ENCODE assay signal across 18 cellular contexts in genomic region chr1:12783783-12784182, GRCh38. TPM values are rescaled to one million over a fixed set of nuclear protein-coding genes. Genes with fewer than 3 reads are reported as not detected.
DNase-seq lines count a peak whose midpoint lies in the region; ATAC-seq, FAIRE-seq and TF ChIP-seq lines count a peak whose summit lies in the region.
"Not testable (repeated sequence)": the region's sequence is repeated elsewhere in the genome, so short reads cannot be mapped to it uniquely, and the experiment has no call there.
"Had no signal": no experiment of that assay in that cellular context is flagged by ENCODE, and none has a peak within 500 bp of the region (broad histone marks: within the 10 kb centered on the region; RNA-seq: fewer than 3 reads in every experiment).

No MANE protein-coding gene starts in this region.

- not testable (repeated sequence) for FAIRE-seq in A549 (lab: Jason Lieb, UNC); K562 (lab: Jason Lieb, UNC)

- not testable (repeated sequence) for H3K9me3 ChIP-seq in A549; K562 (replicated peaks; ENCODE audit: control insufficient read depth, insufficient read depth, low read depth, low read length)

- TF ChIP-seq POLR2A in A549 (IDR thresholded peaks at IDR 0.05; ENCODE audit: low read length); K562 (conservative IDR thresholded peaks at IDR 0.05): not testable (repeated sequence)

- CTCF ChIA-PET in A549 (lab: Yijun Ruan, JAX); K562 (lab: Yijun Ruan, JAX; ENCODE audit: low intra/inter-chr PET ratio): not testable (repeated sequence)

- H3K79me2 ChIP-seq in K562 (ENCODE audit: control insufficient read depth, insufficient read depth, low read length): not testable (repeated sequence)

- not testable (repeated sequence) for H3K27ac ChIP-seq in A549; K562 (ENCODE audit: extremely low read depth, low read depth, low read length)

- not testable (repeated sequence) for TF ChIP-seq EP300 in A549 (IDR thresholded peaks at IDR 0.05); K562 (IDR thresholded peaks at IDR 0.05; ENCODE audit: low read length)

- H2AFZ ChIP-seq in K562 (ENCODE audit: low read depth, low read length): not testable (repeated sequence)

- H4K20me1 ChIP-seq in K562 (replicated peaks; ENCODE audit: control insufficient read depth, insufficient read depth, low read length): not testable (repeated sequence)

- not testable (repeated sequence) for H3K9ac ChIP-seq in K562 (ENCODE audit: insufficient read depth in 1 of 2, low read depth in 2 of 2, low read length in 2 of 2)

- peak in 1 of 2 experiments; percentile 6 for DNase-seq in A549 (ENCODE audit: low read depth in 1 of 2, low spot score in 1 of 2)
- DNase-seq in ELF-1 (ENCODE audit: low read depth, low spot score): peak; percentile 30
- DNase-seq in HT-29 (ENCODE audit: low spot score): peak; percentile 42
- DNase-seq in MV-4-11 (lab: John Stamatoyannopoulos, UW): peak; percentile 7
- DNase-seq in NCI-H748 (lab: John Stamatoyannopoulos, UW; ENCODE audit: unreplicated experiment): peak; percentile 1
- DNase-seq in SK-MEL-5 (ENCODE audit: low read depth, low spot score): peak; percentile 53
- DNase-seq in K562 (ENCODE audit: extremely low read depth in 1 of 4, low spot score in 3 of 4): peak in 1 of 4 experiments; percentile 52
- not testable (repeated sequence) for DNase-seq in left lobe of liver (ENCODE audit: low spot score)

- H3K4me1 ChIP-seq in A549; K562 (replicated peaks in 1 of 2; ENCODE audit: control insufficient read depth in 2 of 2, insufficient read depth in 2 of 2, low read length in 2 of 2): not testable (repeated sequence)

- POLR2A ChIA-PET in A549 (lab: Yijun Ruan, JAX): not testable (repeated sequence)
- POLR2A ChIA-PET in K562 (lab: Yijun Ruan, JAX): interaction anchor here (0.6 kb wide), 1 partner anchor 121 kb away, joined by 3 read pairs; no protein-coding TSS in a partner anchor

- H3K4me3 ChIP-seq in A549, K562: not testable (repeated sequence)

- not testable (repeated sequence) for H3K27me3 ChIP-seq in K562 (ENCODE audit: control insufficient read depth in 2 of 2, insufficient read depth in 2 of 2, low read length in 2 of 2)

- not testable (repeated sequence) for H3K36me3 ChIP-seq in K562 (ENCODE audit: control insufficient read depth, insufficient read depth, low read length)

- in situ Hi-C loops in SK-MEL-5 (cut with HindIII; ENCODE audit: low pct_unique_long_range_greater_than_20kb, low sequenced_read_pairs); K562 (cut with MboI): not testable (repeated sequence)

- intact Hi-C loops in K562 (cut with micrococcal nuclease): not testable (repeated sequence)

- TF ChIP-seq RAD21 in A549 (conservative IDR thresholded peaks at IDR 0.05 in 1 of 2, IDR thresholded peaks at IDR 0.05 in 1 of 2) (peak; percentile 23 to 51; a peak in 3 of 5 replicates), K562 (CRISPR knock-in tag; conservative IDR thresholded peaks at IDR 0.05 in 1 of 2, IDR thresholded peaks at IDR 0.05 in 1 of 2) (peak; percentile 55 to 84)

- not testable (repeated sequence) for BruUV-seq in K562 (replicated peaks; lab: Mats Ljungman, UMichigan)

- WGBS in A549 (ENCODE audit: missing lambda C conversion rate): 16% methylated on average over 5 of the region's 7 CpGs
- WGBS in K562 (ENCODE audit: insufficient coverage, low coverage, missing lambda C conversion rate): 6% methylated on average over 6 of the region's 7 CpGs

- peak; percentile 18; the same call in 1 of the 3 replicates for TF ChIP-seq CTCF in A549 (IDR thresholded peaks at IDR 0.05)
- TF ChIP-seq CTCF in K562 (IDR thresholded peaks at IDR 0.05 in 2 of 3, conservative IDR thresholded peaks at IDR 0.05 in 1 of 3; ENCODE audit: insufficient read depth in 2 of 3, low read depth in 1 of 3, low read length in 3 of 3): peak; percentile 33 to 42 (median 38); a peak in 4 of 6 replicates

- ATAC-seq in A549 (peak in 1 of 2 experiments; percentile 40; a peak in 1 of 6 replicates), K562 (peak; percentile 71; the same call in 2 of the 3 replicates), left lobe of liver (peak; percentile 56)

- not testable (repeated sequence) for H3K4me2 ChIP-seq in A549; K562 (ENCODE audit: insufficient read depth, low read length)

- H3K9me1 ChIP-seq in K562 (ENCODE audit: control insufficient read depth, insufficient read depth, low read length): not testable (repeated sequence)

RNA-seq across cellular contexts. Expression of gene PRAMEF1, which starts 7.4 kb away (rescaled TPM):
- polyA plus RNA-seq in A549 (2011; rRNA removed) (not detected in 2 replicates), A549 (2017; fragmentation: RNase III; extraction: RNeasy Plus Mini Kit Qiagen cat#74134 plus additional on column Dnase treatment) (not detected in 3 replicates), K562 (2011; rRNA removed) (not detected in 2 replicates), K562 (2014; fragmentation: Illumina TruSeq; extraction: Trizol) (not detected in 2 replicates), K562 (2014; fragmentation: Nextera tagmentation; extraction: Ambion mirVana) (not detected), K562 (2014; rRNA removed) (not detected in 2 replicates)
- not detected in 2 replicates for polyA plus RNA-seq in A549 (2012; cell fraction: cytosol; rRNA removed)
- polyA plus RNA-seq in A549 (2012; cell fraction: nucleus; rRNA removed): not detected in 2 replicates
- polyA minus RNA-seq in A549 (2011; rRNA and poly(A)+ RNA removed): 0.08 TPM in 1 of 2 replicates, not detected in the other
- not detected in 2 replicates for total RNA-seq in HT-29 (2014; rRNA removed; shearing (Covaris generic))
- total RNA-seq in SK-MEL-5 (2014; rRNA removed; shearing (Covaris generic)): not detected in 2 replicates
- polyA plus RNA-seq in SK-MEL-5 (2015; cell fraction: cytosol; rRNA removed): not detected in 2 replicates
- polyA plus RNA-seq in SK-MEL-5 (2015; cell fraction: nucleus; rRNA removed): not detected in 2 replicates
- not detected in 2 replicates for total RNA-seq in K562 (2011; cell fraction: chromatin; rRNA removed; ENCODE audit: low replicate concordance)
- not detected in 2 replicates for total RNA-seq in K562 (2011; cell fraction: nucleolus; rRNA removed)
- total RNA-seq in K562 (2011; cell fraction: nucleoplasm; rRNA removed): not detected in 2 replicates
- total RNA-seq in K562 (2014; rRNA removed) (not detected in 2 replicates), K562 (2014; rRNA removed; fragmentation: Illumina TruSeq; extraction: Trizol) (not detected in 2 replicates), K562 (2015; rRNA removed; fragmentation: Illumina TruSeq; extraction: Trizol) (not detected in 2 replicates), K562 (2021) (not detected in 2 replicates), left lobe of liver (not detected)
- polyA plus RNA-seq in K562 (2011; cell fraction: cytosol; rRNA removed): not detected in 2 replicates
- polyA plus RNA-seq in K562 (2011; cell fraction: nucleus; rRNA removed): not detected in 2 replicates
- polyA plus RNA-seq in K562 (2012): not detected in 2 replicates
- polyA minus RNA-seq in K562 (2011; rRNA and poly(A)+ RNA removed): not detected in 2 replicates
- polyA minus RNA-seq in K562 (2011; cell fraction: cytosol; rRNA and poly(A)+ RNA removed): not detected in 2 replicates
- not detected in 2 replicates for polyA minus RNA-seq in K562 (2011; cell fraction: nucleus; rRNA and poly(A)+ RNA removed)
- total RNA-seq: A172; activated CD4-positive, alpha-beta memory T cell treated with anti-CD3 and anti-CD28 coated beads, Interleukin-2, amount 10 ng/mL, durations not matched to agents 7 days and 5 days; aorta; H7; heart left ventricle; lung; ovary; thyroid gland had no signal
- polyA plus RNA-seq: aorta, CD14-positive monocyte, heart left ventricle, immature natural killer cell, lung, ovary had no signal

RNA-seq across cellular contexts. Expression of gene PRAMEF12, which starts 10.2 kb away (rescaled TPM):
- polyA plus RNA-seq in A549 (2011; rRNA removed) (not detected in 2 replicates), A549 (2017; fragmentation: RNase III; extraction: RNeasy Plus Mini Kit Qiagen cat#74134 plus additional on column Dnase treatment) (not detected in 3 replicates), K562 (2011; rRNA removed) (not detected in 2 replicates), K562 (2014; fragmentation: Illumina TruSeq; extraction: Trizol) (not detected in 2 replicates), K562 (2014; fragmentation: Nextera tagmentation; extraction: Ambion mirVana) (not detected), K562 (2014; rRNA removed) (not detected in 2 replicates)
- 0.01 TPM in 1 of 2 replicates, not detected in the other for polyA plus RNA-seq in A549 (2012; cell fraction: cytosol; rRNA removed)
- 0.02 TPM in 1 of 2 replicates, not detected in the other for polyA plus RNA-seq in A549 (2012; cell fraction: nucleus; rRNA removed)
- polyA minus RNA-seq in A549 (2011; rRNA and poly(A)+ RNA removed): not detected in 2 replicates
- not detected in 2 replicates for total RNA-seq in HT-29 (2014; rRNA removed; shearing (Covaris generic))
- total RNA-seq in SK-MEL-5 (2014; rRNA removed; shearing (Covaris generic)): not detected in 2 replicates
- not detected in 2 replicates for polyA plus RNA-seq in SK-MEL-5 (2015; cell fraction: cytosol; rRNA removed)
- not detected in 2 replicates for polyA plus RNA-seq in SK-MEL-5 (2015; cell fraction: nucleus; rRNA removed)
- total RNA-seq in K562 (2011; cell fraction: chromatin; rRNA removed; ENCODE audit: low replicate concordance): not detected in 2 replicates
- not detected in 2 replicates for total RNA-seq in K562 (2011; cell fraction: nucleolus; rRNA removed)
- not detected in 2 replicates for total RNA-seq in K562 (2011; cell fraction: nucleoplasm; rRNA removed)
- total RNA-seq in K562 (2014; rRNA removed) (not detected in 2 replicates), K562 (2014; rRNA removed; fragmentation: Illumina TruSeq; extraction: Trizol) (not detected in 2 replicates), K562 (2015; rRNA removed; fragmentation: Illumina TruSeq; extraction: Trizol) (not detected in 2 replicates), K562 (2021) (not detected in 2 replicates), left lobe of liver (not detected)
- polyA plus RNA-seq in K562 (2011; cell fraction: cytosol; rRNA removed): not detected in 2 replicates
- not detected in 2 replicates for polyA plus RNA-seq in K562 (2011; cell fraction: nucleus; rRNA removed)
- polyA plus RNA-seq in K562 (2012): not detected in 2 replicates
- polyA minus RNA-seq in K562 (2011; rRNA and poly(A)+ RNA removed): not detected in 2 replicates
- polyA minus RNA-seq in K562 (2011; cell fraction: cytosol; rRNA and poly(A)+ RNA removed): not detected in 2 replicates
- polyA minus RNA-seq in K562 (2011; cell fraction: nucleus; rRNA and poly(A)+ RNA removed): not detected in 2 replicates
- total RNA-seq: A172; activated CD4-positive, alpha-beta memory T cell treated with anti-CD3 and anti-CD28 coated beads, Interleukin-2, amount 10 ng/mL, durations not matched to agents 7 days and 5 days; aorta; H7; heart left ventricle; lung; ovary; thyroid gland had no signal
- polyA plus RNA-seq: aorta, CD14-positive monocyte, heart left ventricle, immature natural killer cell, lung, ovary had no signal

RNA-seq across cellular contexts. Expression of gene CFAP107, which starts 37.8 kb away (rescaled TPM):
- polyA plus RNA-seq in A549 (2011; rRNA removed): not detected in 2 replicates
- polyA plus RNA-seq in A549 (2012; cell fraction: cytosol; rRNA removed): not detected in 2 replicates
- not detected in 2 replicates for polyA plus RNA-seq in A549 (2012; cell fraction: nucleus; rRNA removed)
- polyA plus RNA-seq in A549 (2017; fragmentation: RNase III; extraction: RNeasy Plus Mini Kit Qiagen cat#74134 plus additional on column Dnase treatment): not detected in 3 replicates
- not detected in 2 replicates for polyA minus RNA-seq in A549 (2011; rRNA and poly(A)+ RNA removed)
- total RNA-seq in HT-29 (2014; rRNA removed; shearing (Covaris generic)): not detected in 2 replicates
- not detected in 2 replicates for total RNA-seq in SK-MEL-5 (2014; rRNA removed; shearing (Covaris generic))
- not detected in 2 replicates for polyA plus RNA-seq in SK-MEL-5 (2015; cell fraction: cytosol; rRNA removed)
- not detected in 2 replicates for polyA plus RNA-seq in SK-MEL-5 (2015; cell fraction: nucleus; rRNA removed)
- total RNA-seq in K562 (2011; cell fraction: chromatin; rRNA removed; ENCODE audit: low replicate concordance): not detected in 2 replicates
- total RNA-seq in K562 (2011; cell fraction: nucleolus; rRNA removed): not detected in 2 replicates
- total RNA-seq in K562 (2011; cell fraction: nucleoplasm; rRNA removed): not detected in 2 replicates
- total RNA-seq in K562 (2014; rRNA removed): not detected in 2 replicates
- total RNA-seq in K562 (2014; rRNA removed; fragmentation: Illumina TruSeq; extraction: Trizol): not detected in 2 replicates
- total RNA-seq in K562 (2015; rRNA removed; fragmentation: Illumina TruSeq; extraction: Trizol): not detected in 2 replicates
- total RNA-seq in K562 (2021): not detected in 2 replicates
- not detected in 2 replicates for polyA plus RNA-seq in K562 (2011; rRNA removed)
- not detected in 2 replicates for polyA plus RNA-seq in K562 (2011; cell fraction: cytosol; rRNA removed)
- not detected in 2 replicates for polyA plus RNA-seq in K562 (2011; cell fraction: nucleus; rRNA removed)
- polyA plus RNA-seq in K562 (2012): 0.12 and 2.7 TPM in 2 replicates
- polyA plus RNA-seq in K562 (2014; fragmentation: Illumina TruSeq; extraction: Trizol): not detected in 2 replicates
- polyA plus RNA-seq in K562 (2014; fragmentation: Nextera tagmentation; extraction: Ambion mirVana): under 1 TPM in 1 of 2 experiments, not detected in 1; 0.03 TPM
- 0.08 and 0.16 TPM in 2 replicates for polyA plus RNA-seq in K562 (2014; rRNA removed)
- not detected in 2 replicates for polyA minus RNA-seq in K562 (2011; rRNA and poly(A)+ RNA removed)
- not detected in 2 replicates for polyA minus RNA-seq in K562 (2011; cell fraction: cytosol; rRNA and poly(A)+ RNA removed)
- polyA minus RNA-seq in K562 (2011; cell fraction: nucleus; rRNA and poly(A)+ RNA removed): not detected in 2 replicates
- total RNA-seq in left lobe of liver: not detected
- total RNA-seq: A172; activated CD4-positive, alpha-beta memory T cell treated with anti-CD3 and anti-CD28 coated beads, Interleukin-2, amount 10 ng/mL, durations not matched to agents 7 days and 5 days; aorta; H7; heart left ventricle; thyroid gland had no signal
- polyA plus RNA-seq: aorta, CD14-positive monocyte, heart left ventricle, immature natural killer cell, ovary had no signal

RNA-seq across cellular contexts. Expression of gene PRAMEF11, which starts 47.4 kb away (rescaled TPM):
- polyA plus RNA-seq in A549 (2011; rRNA removed) (not detected in 2 replicates), A549 (2017; fragmentation: RNase III; extraction: RNeasy Plus Mini Kit Qiagen cat#74134 plus additional on column Dnase treatment) (not detected in 3 replicates), K562 (2011; rRNA removed) (not detected in 2 replicates), K562 (2014; fragmentation: Illumina TruSeq; extraction: Trizol) (not detected in 2 replicates), K562 (2014; fragmentation: Nextera tagmentation; extraction: Ambion mirVana) (not detected), K562 (2014; rRNA removed) (not detected in 2 replicates)
- not detected in 2 replicates for polyA plus RNA-seq in A549 (2012; cell fraction: cytosol; rRNA removed)
- polyA plus RNA-seq in A549 (2012; cell fraction: nucleus; rRNA removed): not detected in 2 replicates
- not detected in 2 replicates for polyA minus RNA-seq in A549 (2011; rRNA and poly(A)+ RNA removed)
- total RNA-seq in HT-29 (2014; rRNA removed; shearing (Covaris generic)): not detected in 2 replicates
- not detected in 2 replicates for total RNA-seq in SK-MEL-5 (2014; rRNA removed; shearing (Covaris generic))
- not detected in 2 replicates for polyA plus RNA-seq in SK-MEL-5 (2015; cell fraction: cytosol; rRNA removed)
- polyA plus RNA-seq in SK-MEL-5 (2015; cell fraction: nucleus; rRNA removed): not detected in 2 replicates
- total RNA-seq in K562 (2011; cell fraction: chromatin; rRNA removed; ENCODE audit: low replicate concordance): not detected in 2 replicates
- not detected in 2 replicates for total RNA-seq in K562 (2011; cell fraction: nucleolus; rRNA removed)
- total RNA-seq in K562 (2011; cell fraction: nucleoplasm; rRNA removed): not detected in 2 replicates
- total RNA-seq in K562 (2014; rRNA removed) (not detected in 2 replicates), K562 (2014; rRNA removed; fragmentation: Illumina TruSeq; extraction: Trizol) (not detected in 2 replicates), K562 (2015; rRNA removed; fragmentation: Illumina TruSeq; extraction: Trizol) (not detected in 2 replicates), K562 (2021) (not detected in 2 replicates), left lobe of liver (not detected)
- polyA plus RNA-seq in K562 (2011; cell fraction: cytosol; rRNA removed): not detected in 2 replicates
- polyA plus RNA-seq in K562 (2011; cell fraction: nucleus; rRNA removed): not detected in 2 replicates
- not detected in 2 replicates for polyA plus RNA-seq in K562 (2012)
- not detected in 2 replicates for polyA minus RNA-seq in K562 (2011; rRNA and poly(A)+ RNA removed)
- polyA minus RNA-seq in K562 (2011; cell fraction: cytosol; rRNA and poly(A)+ RNA removed): not detected in 2 replicates
- not detected in 2 replicates for polyA minus RNA-seq in K562 (2011; cell fraction: nucleus; rRNA and poly(A)+ RNA removed)
- total RNA-seq: A172; activated CD4-positive, alpha-beta memory T cell treated with anti-CD3 and anti-CD28 coated beads, Interleukin-2, amount 10 ng/mL, durations not matched to agents 7 days and 5 days; aorta; H7; heart left ventricle; lung; ovary; thyroid gland had no signal
- polyA plus RNA-seq: aorta, CD14-positive monocyte, heart left ventricle, immature natural killer cell, lung, ovary had no signal
